15 cellular contexts compared by ENCODE assay signal in the genomic region with DNA sequence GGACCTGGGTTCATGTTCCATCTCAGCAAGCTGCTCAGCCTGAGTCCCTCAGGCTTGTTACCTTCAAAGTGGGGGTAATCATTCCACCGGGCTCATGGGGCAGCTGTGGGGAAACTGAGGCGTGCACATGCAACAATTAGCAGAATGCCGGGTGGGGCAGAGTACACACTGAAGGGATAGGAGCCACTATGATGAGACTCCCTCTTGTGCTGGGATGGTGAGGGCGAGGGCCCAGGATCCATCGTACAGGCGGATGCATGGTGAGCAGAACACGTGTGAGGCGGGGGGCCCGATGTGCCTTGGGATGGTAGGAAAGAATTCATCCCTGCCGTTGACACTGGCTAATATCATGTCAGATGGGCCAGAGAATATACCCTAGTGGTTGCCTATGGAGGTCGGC. TPM values are rescaled to one million over a fixed set of nuclear protein-coding genes. Genes with fewer than 3 reads are reported as not detected.
DNase-seq lines count a peak whose midpoint lies in the region; ATAC-seq and TF ChIP-seq lines count a peak whose summit lies in the region.
"Had no signal": no experiment of that assay in that cellular context is flagged by ENCODE, and none has a peak within 500 bp of the region (broad histone marks: within the 10 kb centered on the region; RNA-seq: fewer than 3 reads in every experiment).

No MANE protein-coding gene starts in this region.

- H3K9me3 Mint-ChIP-seq in dendritic cell treated with granulocyte-macrophage colony-stimulating factor and Interleukin-4, amounts not matched to agents 40 ng/mL and 50 ng/mL, for 4 days: no peaks in the 10 kb centered on the region
- H3K9me3 Mint-ChIP-seq in CD4-positive, alpha-beta T cell: no peaks in the 10 kb centered on the region

- no peak for DNase-seq in left ventricle myocardium inferior
- DNase-seq in left cardiac atrium: no peak
- DNase-seq in upper lobe of right lung: peak; percentile 44
- DNase-seq in CD4-positive, alpha-beta T cell: no peak
- no peak for DNase-seq in NCI-H2196 (lab: John Stamatoyannopoulos, UW; ENCODE audit: unreplicated experiment)
- DNase-seq: activated CD4-positive, alpha-beta T cell treated with anti-CD3 and anti-CD28 coated beads for 48 hours; activated CD8-positive, alpha-beta memory T cell treated with anti-CD3 and anti-CD28 coated beads, Interleukin-2, amount 50 U/mL, for 4 hours; activated naive CD4-positive, alpha-beta T cell treated with Interleukin-2 at 50 U/mL for 16 hours; NCI-H1417 treated with DMSO at 0.1 percent for 48 hours; stimulated activated CD4-positive, alpha-beta T cell treated with anti-CD3 and anti-CD28 coated beads, Interleukin-1b, Interleukin-23, amount 100 ng/mL, for 48 hours had no signal

- intact Hi-C loops in left ventricle myocardium inferior (cut with micrococcal nuclease): no loop called here
- intact Hi-C loops in left cardiac atrium (cut with DNase I): no loop called here
- intact Hi-C loops in dendritic cell treated with granulocyte-macrophage colony-stimulating factor and Interleukin-4, amounts not matched to agents 40 ng/mL and 50 ng/mL, for 4 days (cut with micrococcal nuclease): no loop called here
- intact Hi-C loops in upper lobe of right lung (cut with DNase I): no loop called here
- intact Hi-C loops in CD4-positive, alpha-beta T cell (cut with DNase I, micrococcal nuclease): no loop called here

- H3K4me1 ChIP-seq in left ventricle myocardium inferior (peaks cover 39% of the 10 kb centered on the region), mesodermal cell (ENCODE audit: control insufficient read depth, insufficient read depth, low read length, poor library complexity, severe bottlenecking) (peaks cover 18% of the 10 kb centered on the region), upper lobe of right lung (peaks cover 14% of the 10 kb centered on the region)

- no peaks in the 10 kb centered on the region for H3K9me3 ChIP-seq in left ventricle myocardium inferior (replicated peaks)
- H3K9me3 ChIP-seq in mesodermal cell (ENCODE audit: control insufficient read depth, low read length): no peaks in the 10 kb centered on the region
- no peaks in the 10 kb centered on the region for H3K9me3 ChIP-seq in upper lobe of right lung
- H3K9me3 ChIP-seq in CD4-positive, alpha-beta T cell (ENCODE audit: control insufficient read depth, low read length): no peaks in the 10 kb centered on the region
- H3K9me3 ChIP-seq: ascending aorta, neutrophil had no signal

- H3K36me3 ChIP-seq in left ventricle myocardium inferior: no peaks in the 10 kb centered on the region
- H3K36me3 ChIP-seq in mesodermal cell (ENCODE audit: control insufficient read depth, insufficient read depth, low read length): no peaks in the 10 kb centered on the region
- no peaks in the 10 kb centered on the region for H3K36me3 ChIP-seq in upper lobe of right lung
- H3K36me3 ChIP-seq: ascending aorta, neutrophil had no signal

- peaks cover 63% of the 10 kb centered on the region for H3K4me1 Mint-ChIP-seq in dendritic cell treated with granulocyte-macrophage colony-stimulating factor and Interleukin-4, amounts not matched to agents 40 ng/mL and 50 ng/mL, for 4 days (ENCODE audit: low read depth)
- no peaks in the 10 kb centered on the region for H3K4me1 Mint-ChIP-seq in CD4-positive, alpha-beta T cell (ENCODE audit: low read depth)

- peaks cover 9% of the 10 kb centered on the region for H3K27me3 Mint-ChIP-seq in dendritic cell treated with granulocyte-macrophage colony-stimulating factor and Interleukin-4, amounts not matched to agents 40 ng/mL and 50 ng/mL, for 4 days
- H3K27me3 Mint-ChIP-seq in CD4-positive, alpha-beta T cell: no peaks in the 10 kb centered on the region

- CTCF ChIA-PET in CD4-positive, alpha-beta T cell (lab: Charles Lee): no interaction called here

- H3K4me3 Mint-ChIP-seq in dendritic cell treated with granulocyte-macrophage colony-stimulating factor and Interleukin-4, amounts not matched to agents 40 ng/mL and 50 ng/mL, for 4 days: no peak overlapping the region
- no peak overlapping the region for H3K4me3 Mint-ChIP-seq in CD4-positive, alpha-beta T cell

- no peaks in the 10 kb centered on the region for H3K36me3 Mint-ChIP-seq in dendritic cell treated with granulocyte-macrophage colony-stimulating factor and Interleukin-4, amounts not matched to agents 40 ng/mL and 50 ng/mL, for 4 days (ENCODE audit: low read depth)
- H3K36me3 Mint-ChIP-seq in CD4-positive, alpha-beta T cell (ENCODE audit: low read depth): no peaks in the 10 kb centered on the region

- TF ChIP-seq CTCF in left ventricle myocardium inferior (IDR thresholded peaks at IDR 0.05; ENCODE audit: borderline replicate concordance) (no peak), upper lobe of right lung (IDR thresholded peaks at IDR 0.05) (no peak)
- TF ChIP-seq CTCF in CD4-positive, alpha-beta T cell (IDR thresholded peaks at IDR 0.05): no peak

- peak overlapping the region; percentile 31 for H3K27ac Mint-ChIP-seq in dendritic cell treated with granulocyte-macrophage colony-stimulating factor and Interleukin-4, amounts not matched to agents 40 ng/mL and 50 ng/mL, for 4 days
- H3K27ac Mint-ChIP-seq in CD4-positive, alpha-beta T cell: no peak overlapping the region

- 94 to 95% methylated on average over 10 to 11 of the region's 11 CpGs for WGBS in mesodermal cell (ENCODE audit: insufficient coverage in 2 of 2), 2 experiments

- POLR2A ChIA-PET in CD4-positive, alpha-beta T cell (lab: Charles Lee): no interaction called here

- H3K27ac ChIP-seq in left ventricle myocardium inferior (replicated peaks) (peak overlapping the region; percentile 75), mesodermal cell (ENCODE audit: low read depth, low read length, severe bottlenecking) (peak overlapping the region; percentile 55), upper lobe of right lung (no peak overlapping the region)
- no peak overlapping the region for H3K27ac ChIP-seq in CD4-positive, alpha-beta T cell (ENCODE audit: low read depth, low read length)
- H3K27ac ChIP-seq: ascending aorta, neutrophil had no signal

- H3K4me3 ChIP-seq in left ventricle myocardium inferior (no peak overlapping the region), mesodermal cell (ENCODE audit: extremely low read depth, insufficient read depth, low read length, poor library complexity, severe bottlenecking) (no peak overlapping the region), upper lobe of right lung (no peak overlapping the region)
- H3K4me3 ChIP-seq: ascending aorta had no signal

- H3K27me3 ChIP-seq in left ventricle myocardium inferior (ENCODE audit: low read depth): no peaks in the 10 kb centered on the region
- H3K27me3 ChIP-seq in upper lobe of right lung: no peaks in the 10 kb centered on the region
- H3K27me3 ChIP-seq in CD4-positive, alpha-beta T cell (ENCODE audit: control insufficient read depth, insufficient read depth, low read length): no peaks in the 10 kb centered on the region
- H3K27me3 ChIP-seq: ascending aorta had no signal

- ATAC-seq in left cardiac atrium (no peak), upper lobe of right lung (no peak), HG02759 (IDR thresholded peaks at IDR 0.05; ENCODE audit: unreplicated experiment) (no peak)
- no peak for ATAC-seq in CD4-positive, alpha-beta T cell (ENCODE audit: poor library complexity)

RNA-seq across cellular contexts. Expression of gene MAP3K14, which starts 25.5 kb away (rescaled TPM):
- 14.8 TPM for total RNA-seq in left ventricle myocardium inferior
- total RNA-seq in left cardiac atrium: 10 to 100 TPM; 13.4 to 13.5 TPM
- 3.7 TPM for polyA plus RNA-seq in mesodermal cell (2013, experiment 1 of 2)
- polyA plus RNA-seq in mesodermal cell (2013, experiment 2 of 2): 3.2 TPM
- 9.9 TPM for total RNA-seq in upper lobe of right lung
- total RNA-seq in CD4-positive, alpha-beta T cell: 10 to 100 TPM; 41.4 to 46.5 TPM

Comparison
In these comparisons a context has a peak if more than half of its experiments do, and no peak if none do; other contexts are left out.
1. H3K27ac ChIP-seq: peak in left ventricle myocardium inferior (single experiment) and mesodermal cell (single experiment); none in upper lobe of right lung (single experiment) and CD4-positive, alpha-beta T cell (single experiment).